ENCODE assay signal across 22 cellular contexts in the genomic region with DNA sequence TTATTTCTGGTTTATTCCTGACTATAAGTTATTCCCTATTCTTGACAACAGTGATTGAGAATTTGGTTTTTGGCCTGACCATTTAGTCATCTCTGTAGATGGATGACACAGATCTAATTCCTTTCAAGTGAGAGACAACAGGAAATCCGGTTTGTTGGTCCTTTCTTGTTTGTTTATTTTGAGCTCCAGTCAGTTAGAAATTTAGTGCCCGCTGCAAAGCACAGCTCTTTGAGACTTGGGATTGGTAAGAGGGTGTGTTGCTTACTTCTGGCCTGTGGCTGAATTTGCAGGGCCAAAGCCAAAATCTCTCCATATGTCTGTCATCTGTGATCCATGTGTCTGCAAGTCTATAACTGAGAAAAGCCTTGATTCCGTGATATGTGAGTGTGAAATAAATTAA.
DNase-seq lines count a peak whose midpoint lies in the region; FAIRE-seq and TF ChIP-seq lines count a peak whose summit lies in the region.
"Had no signal": no experiment of that assay in that cellular context is flagged by ENCODE, and none has a peak within 500 bp of the region (broad histone marks: within the 10 kb centered on the region; RNA-seq: fewer than 3 reads in every experiment).

No MANE protein-coding gene starts in this region.

- H3K4me3 ChIP-seq in AG10803 (ENCODE audit: low read length), result no peak overlapping the region
- H3K4me3 ChIP-seq: pancreas, sigmoid colon, suprapubic skin had no signal

- TF ChIP-seq CTCF in AG10803 (conservative IDR thresholded peaks at IDR 0.05; ENCODE audit: low read length), result no peak

- DNase-seq in AG10803 (ENCODE audit: low read depth) (peak; percentile 50), GM18507 (ENCODE audit: extremely low spot score, insufficient read length, low read depth) (no peak), RPMI7951 (ENCODE audit: low read depth) (peak; percentile 80), iris pigment epithelial cell (ENCODE audit: low read depth) (peak; percentile 55), epidermal melanocyte (ENCODE audit: insufficient read length, low spot score) (no peak)
- no peak for DNase-seq in activated naive CD4-positive, alpha-beta T cell treated with Interleukin-2 at 50 U/mL for 16 hours
- no peak for DNase-seq in activated T-cell treated with anti-CD3 and anti-CD28 coated beads, Interleukin-2, amount 50 U/mL, for 48 hours
- DNase-seq in central memory CD4-positive, alpha-beta T cell, result no peak
- DNase-seq: ACHN; brain microvascular endothelial cell; CD4-positive, alpha-beta T cell; cortex of kidney; DMS 273 treated with DMSO at 0.1 percent for 48 hours; foreskin melanocyte; hippocampal formation; natural killer cell; NCI-H1436; pancreas; sigmoid colon had no signal

- FAIRE-seq in GM18507 (lab: Jason Lieb, UNC), result peak; percentile 29
- FAIRE-seq: keratinocyte, pancreas, urothelium cell line had no signal

Comparison
In these comparisons a context has a peak if more than half of its experiments do, and no peak if none do; other contexts are left out.
1. DNase-seq: peak in AG10803 (single experiment), RPMI7951 (single experiment) and iris pigment epithelial cell (single experiment); none in GM18507 (single experiment), activated naive CD4-positive, alpha-beta T cell treated with Interleukin-2 at 50 U/mL for 16 hours (single experiment), activated T-cell treated with anti-CD3 and anti-CD28 coated beads, Interleukin-2, amount 50 U/mL, for 48 hours (0 of 2), epidermal melanocyte (single experiment) and central memory CD4-positive, alpha-beta T cell (single experiment).